1 cellular context compared by ENCODE assay signal in the genomic region with DNA sequence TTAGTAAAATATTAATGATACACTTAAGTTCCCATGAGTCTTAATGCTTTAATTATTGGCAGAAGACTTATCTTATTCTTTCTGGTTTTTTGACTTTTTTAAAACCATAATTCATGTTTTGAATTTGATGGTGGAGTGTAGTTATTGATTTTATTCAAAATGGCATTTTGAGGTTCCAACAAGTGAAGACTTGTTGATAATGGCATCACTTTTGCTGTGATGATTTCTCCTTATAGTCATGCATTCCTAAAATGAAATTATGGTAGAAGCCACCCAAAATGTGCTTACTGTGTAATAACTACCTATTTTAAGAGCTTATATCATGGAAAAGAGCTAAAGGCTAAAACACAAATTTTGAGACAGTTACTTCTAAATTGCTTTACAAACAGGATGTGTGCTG.
TF ChIP-seq lines count a peak whose summit lies in the region.

No MANE protein-coding gene starts in this region.

TF ChIP-seq in GM23338, 12 proteins besides CTCF, POLR2A, EP300 and RAD21:
- TF ChIP-seq ZNF331 (CRISPR knock-in tag; IDR thresholded peaks at IDR 0.05; ENCODE audit: low read depth) (no peak), NANOG (IDR thresholded peaks at IDR 0.05; ENCODE audit: borderline replicate concordance) (no peak), CREB1 (CRISPR knock-in tag; IDR thresholded peaks at IDR 0.05; ENCODE audit: low read depth) (no peak), JUNB (IDR thresholded peaks at IDR 0.05; ENCODE audit: unreplicated experiment) (no peak), STAT1 (IDR thresholded peaks at IDR 0.05; ENCODE audit: unreplicated experiment) (no peak), ZNF114 (CRISPR knock-in tag; IDR thresholded peaks at IDR 0.05) (no peak), EZH2 (IDR thresholded peaks at IDR 0.05; ENCODE audit: low read depth, unreplicated experiment) (no peak), POLR2AphosphoS5 (IDR thresholded peaks at IDR 0.05; ENCODE audit: low read depth) (no peak), EZH2phosphoT487 (IDR thresholded peaks at IDR 0.05; ENCODE audit: unreplicated experiment) (no peak)
- TF ChIP-seq, protein P1, sequence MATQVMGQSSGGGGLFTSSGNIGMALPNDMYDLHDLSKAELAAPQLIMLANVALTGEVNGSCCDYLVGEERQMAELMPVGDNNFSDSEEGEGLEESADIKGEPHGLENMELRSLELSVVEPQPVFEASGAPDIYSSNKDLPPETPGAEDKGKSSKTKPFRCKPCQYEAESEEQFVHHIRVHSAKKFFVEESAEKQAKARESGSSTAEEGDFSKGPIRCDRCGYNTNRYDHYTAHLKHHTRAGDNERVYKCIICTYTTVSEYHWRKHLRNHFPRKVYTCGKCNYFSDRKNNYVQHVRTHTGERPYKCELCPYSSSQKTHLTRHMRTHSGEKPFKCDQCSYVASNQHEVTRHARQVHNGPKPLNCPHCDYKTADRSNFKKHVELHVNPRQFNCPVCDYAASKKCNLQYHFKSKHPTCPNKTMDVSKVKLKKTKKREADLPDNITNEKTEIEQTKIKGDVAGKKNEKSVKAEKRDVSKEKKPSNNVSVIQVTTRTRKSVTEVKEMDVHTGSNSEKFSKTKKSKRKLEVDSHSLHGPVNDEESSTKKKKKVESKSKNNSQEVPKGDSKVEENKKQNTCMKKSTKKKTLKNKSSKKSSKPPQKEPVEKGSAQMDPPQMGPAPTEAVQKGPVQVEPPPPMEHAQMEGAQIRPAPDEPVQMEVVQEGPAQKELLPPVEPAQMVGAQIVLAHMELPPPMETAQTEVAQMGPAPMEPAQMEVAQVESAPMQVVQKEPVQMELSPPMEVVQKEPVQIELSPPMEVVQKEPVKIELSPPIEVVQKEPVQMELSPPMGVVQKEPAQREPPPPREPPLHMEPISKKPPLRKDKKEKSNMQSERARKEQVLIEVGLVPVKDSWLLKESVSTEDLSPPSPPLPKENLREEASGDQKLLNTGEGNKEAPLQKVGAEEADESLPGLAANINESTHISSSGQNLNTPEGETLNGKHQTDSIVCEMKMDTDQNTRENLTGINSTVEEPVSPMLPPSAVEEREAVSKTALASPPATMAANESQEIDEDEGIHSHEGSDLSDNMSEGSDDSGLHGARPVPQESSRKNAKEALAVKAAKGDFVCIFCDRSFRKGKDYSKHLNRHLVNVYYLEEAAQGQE (IDR thresholded peaks at IDR 0.05; ENCODE audit: unreplicated experiment): no peak
- TF ChIP-seq, protein P2, sequence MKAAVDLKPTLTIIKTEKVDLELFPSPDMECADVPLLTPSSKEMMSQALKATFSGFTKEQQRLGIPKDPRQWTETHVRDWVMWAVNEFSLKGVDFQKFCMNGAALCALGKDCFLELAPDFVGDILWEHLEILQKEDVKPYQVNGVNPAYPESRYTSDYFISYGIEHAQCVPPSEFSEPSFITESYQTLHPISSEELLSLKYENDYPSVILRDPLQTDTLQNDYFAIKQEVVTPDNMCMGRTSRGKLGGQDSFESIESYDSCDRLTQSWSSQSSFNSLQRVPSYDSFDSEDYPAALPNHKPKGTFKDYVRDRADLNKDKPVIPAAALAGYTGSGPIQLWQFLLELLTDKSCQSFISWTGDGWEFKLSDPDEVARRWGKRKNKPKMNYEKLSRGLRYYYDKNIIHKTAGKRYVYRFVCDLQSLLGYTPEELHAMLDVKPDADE (IDR thresholded peaks at IDR 0.05): no peak
- TF ChIP-seq, protein P3, sequence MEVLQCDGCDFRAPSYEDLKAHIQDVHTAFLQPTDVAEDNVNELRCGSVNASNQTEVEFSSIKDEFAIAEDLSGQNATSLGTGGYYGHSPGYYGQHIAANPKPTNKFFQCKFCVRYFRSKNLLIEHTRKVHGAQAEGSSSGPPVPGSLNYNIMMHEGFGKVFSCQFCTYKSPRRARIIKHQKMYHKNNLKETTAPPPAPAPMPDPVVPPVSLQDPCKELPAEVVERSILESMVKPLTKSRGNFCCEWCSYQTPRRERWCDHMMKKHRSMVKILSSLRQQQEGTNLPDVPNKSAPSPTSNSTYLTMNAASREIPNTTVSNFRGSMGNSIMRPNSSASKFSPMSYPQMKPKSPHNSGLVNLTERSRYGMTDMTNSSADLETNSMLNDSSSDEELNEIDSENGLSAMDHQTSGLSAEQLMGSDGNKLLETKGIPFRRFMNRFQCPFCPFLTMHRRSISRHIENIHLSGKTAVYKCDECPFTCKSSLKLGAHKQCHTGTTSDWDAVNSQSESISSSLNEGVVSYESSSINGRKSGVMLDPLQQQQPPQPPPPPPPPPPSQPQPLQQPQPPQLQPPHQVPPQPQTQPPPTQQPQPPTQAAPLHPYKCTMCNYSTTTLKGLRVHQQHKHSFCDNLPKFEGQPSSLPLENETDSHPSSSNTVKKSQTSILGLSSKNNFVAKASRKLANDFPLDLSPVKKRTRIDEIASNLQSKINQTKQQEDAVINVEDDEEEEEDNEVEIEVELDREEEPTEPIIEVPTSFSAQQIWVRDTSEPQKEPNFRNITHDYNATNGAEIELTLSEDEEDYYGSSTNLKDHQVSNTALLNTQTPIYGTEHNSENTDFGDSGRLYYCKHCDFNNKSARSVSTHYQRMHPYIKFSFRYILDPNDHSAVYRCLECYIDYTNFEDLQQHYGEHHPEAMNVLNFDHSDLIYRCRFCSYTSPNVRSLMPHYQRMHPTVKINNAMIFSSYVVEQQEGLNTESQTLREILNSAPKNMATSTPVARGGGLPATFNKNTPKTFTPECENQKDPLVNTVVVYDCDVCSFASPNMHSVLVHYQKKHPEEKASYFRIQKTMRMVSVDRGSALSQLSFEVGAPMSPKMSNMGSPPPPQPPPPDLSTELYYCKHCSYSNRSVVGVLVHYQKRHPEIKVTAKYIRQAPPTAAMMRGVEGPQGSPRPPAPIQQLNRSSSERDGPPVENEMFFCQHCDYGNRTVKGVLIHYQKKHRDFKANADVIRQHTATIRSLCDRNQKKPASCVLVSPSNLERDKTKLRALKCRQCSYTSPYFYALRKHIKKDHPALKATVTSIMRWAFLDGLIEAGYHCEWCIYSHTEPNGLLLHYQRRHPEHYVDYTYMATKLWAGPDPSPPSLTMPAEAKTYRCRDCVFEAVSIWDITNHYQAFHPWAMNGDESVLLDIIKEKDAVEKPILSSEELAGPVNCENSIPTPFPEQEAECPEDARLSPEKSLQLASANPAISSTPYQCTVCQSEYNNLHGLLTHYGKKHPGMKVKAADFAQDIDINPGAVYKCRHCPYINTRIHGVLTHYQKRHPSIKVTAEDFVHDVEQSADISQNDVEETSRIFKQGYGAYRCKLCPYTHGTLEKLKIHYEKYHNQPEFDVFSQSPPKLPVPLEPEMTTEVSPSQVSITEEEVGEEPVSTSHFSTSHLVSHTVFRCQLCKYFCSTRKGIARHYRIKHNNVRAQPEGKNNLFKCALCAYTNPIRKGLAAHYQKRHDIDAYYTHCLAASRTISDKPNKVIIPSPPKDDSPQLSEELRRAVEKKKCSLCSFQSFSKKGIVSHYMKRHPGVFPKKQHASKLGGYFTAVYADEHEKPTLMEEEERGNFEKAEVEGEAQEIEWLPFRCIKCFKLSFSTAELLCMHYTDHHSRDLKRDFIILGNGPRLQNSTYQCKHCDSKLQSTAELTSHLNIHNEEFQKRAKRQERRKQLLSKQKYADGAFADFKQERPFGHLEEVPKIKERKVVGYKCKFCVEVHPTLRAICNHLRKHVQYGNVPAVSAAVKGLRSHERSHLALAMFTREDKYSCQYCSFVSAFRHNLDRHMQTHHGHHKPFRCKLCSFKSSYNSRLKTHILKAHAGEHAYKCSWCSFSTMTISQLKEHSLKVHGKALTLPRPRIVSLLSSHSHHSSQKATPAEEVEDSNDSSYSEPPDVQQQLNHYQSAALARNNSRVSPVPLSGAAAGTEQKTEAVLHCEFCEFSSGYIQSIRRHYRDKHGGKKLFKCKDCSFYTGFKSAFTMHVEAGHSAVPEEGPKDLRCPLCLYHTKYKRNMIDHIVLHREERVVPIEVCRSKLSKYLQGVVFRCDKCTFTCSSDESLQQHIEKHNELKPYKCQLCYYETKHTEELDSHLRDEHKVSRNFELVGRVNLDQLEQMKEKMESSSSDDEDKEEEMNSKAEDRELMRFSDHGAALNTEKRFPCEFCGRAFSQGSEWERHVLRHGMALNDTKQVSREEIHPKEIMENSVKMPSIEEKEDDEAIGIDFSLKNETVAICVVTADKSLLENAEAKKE (CRISPR knock-in tag; IDR thresholded peaks at IDR 0.05): no peak
